Comparison of ENCODE assay signal across 1 cellular context in the genomic region with DNA sequence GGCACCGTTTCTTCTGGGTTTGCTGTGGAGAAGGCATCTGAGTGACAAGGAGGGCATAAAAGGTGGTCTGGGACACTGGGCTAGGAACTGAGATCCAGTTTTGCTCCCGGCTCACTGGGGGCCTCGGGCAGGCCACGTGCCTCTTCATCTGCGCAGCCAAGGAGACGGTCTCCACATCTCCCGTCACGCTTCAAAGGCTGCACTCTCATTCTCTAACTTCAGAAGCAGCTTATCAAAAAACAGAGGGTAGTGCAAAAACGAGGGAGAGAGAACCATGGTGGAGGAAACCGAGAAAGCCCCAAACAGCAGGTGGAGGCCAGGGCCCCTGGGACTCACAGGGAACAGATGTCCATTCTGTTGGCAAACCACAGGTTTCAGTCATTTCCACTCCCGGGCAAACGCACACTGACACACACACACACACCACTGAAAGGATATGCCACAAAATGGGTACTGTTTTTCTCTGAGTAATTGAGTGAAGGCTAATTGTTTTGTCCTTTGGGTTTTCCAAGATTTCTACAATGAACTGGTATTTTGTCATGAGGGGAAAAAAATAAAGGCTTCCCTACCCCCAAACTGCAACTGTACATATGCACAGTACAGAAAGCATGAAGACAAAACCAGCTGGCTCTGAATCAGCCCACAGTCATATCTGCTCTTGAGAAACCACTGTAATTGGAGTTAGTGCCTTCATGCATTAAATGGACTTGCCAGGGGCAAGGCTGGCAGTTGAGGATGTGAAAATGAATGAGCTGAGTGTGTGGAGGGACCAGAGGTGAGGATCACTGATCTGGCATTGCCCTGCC.
TF ChIP-seq lines count a peak whose summit lies in the region.

No MANE protein-coding gene starts in this region.

TF ChIP-seq in GM12878, 131 proteins besides CTCF, POLR2A, EP300 and RAD21 (continued from another document and continues in another):
- TF ChIP-seq, protein P1, sequence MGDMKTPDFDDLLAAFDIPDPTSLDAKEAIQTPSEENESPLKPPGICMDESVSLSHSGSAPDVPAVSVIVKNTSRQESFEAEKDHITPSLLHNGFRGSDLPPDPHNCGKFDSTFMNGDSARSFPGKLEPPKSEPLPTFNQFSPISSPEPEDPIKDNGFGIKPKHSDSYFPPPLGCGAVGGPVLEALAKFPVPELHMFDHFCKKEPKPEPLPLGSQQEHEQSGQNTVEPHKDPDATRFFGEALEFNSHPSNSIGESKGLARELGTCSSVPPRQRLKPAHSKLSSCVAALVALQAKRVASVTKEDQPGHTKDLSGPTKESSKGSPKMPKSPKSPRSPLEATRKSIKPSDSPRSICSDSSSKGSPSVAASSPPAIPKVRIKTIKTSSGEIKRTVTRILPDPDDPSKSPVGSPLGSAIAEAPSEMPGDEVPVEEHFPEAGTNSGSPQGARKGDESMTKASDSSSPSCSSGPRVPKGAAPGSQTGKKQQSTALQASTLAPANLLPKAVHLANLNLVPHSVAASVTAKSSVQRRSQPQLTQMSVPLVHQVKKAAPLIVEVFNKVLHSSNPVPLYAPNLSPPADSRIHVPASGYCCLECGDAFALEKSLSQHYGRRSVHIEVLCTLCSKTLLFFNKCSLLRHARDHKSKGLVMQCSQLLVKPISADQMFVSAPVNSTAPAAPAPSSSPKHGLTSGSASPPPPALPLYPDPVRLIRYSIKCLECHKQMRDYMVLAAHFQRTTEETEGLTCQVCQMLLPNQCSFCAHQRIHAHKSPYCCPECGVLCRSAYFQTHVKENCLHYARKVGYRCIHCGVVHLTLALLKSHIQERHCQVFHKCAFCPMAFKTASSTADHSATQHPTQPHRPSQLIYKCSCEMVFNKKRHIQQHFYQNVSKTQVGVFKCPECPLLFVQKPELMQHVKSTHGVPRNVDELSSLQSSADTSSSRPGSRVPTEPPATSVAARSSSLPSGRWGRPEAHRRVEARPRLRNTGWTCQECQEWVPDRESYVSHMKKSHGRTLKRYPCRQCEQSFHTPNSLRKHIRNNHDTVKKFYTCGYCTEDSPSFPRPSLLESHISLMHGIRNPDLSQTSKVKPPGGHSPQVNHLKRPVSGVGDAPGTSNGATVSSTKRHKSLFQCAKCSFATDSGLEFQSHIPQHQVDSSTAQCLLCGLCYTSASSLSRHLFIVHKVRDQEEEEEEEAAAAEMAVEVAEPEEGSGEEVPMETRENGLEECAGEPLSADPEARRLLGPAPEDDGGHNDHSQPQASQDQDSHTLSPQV (IDR thresholded peaks at IDR 0.05), result peak; percentile 81; the same call in 1 of the 2 replicates
- TF ChIP-seq, protein P2, sequence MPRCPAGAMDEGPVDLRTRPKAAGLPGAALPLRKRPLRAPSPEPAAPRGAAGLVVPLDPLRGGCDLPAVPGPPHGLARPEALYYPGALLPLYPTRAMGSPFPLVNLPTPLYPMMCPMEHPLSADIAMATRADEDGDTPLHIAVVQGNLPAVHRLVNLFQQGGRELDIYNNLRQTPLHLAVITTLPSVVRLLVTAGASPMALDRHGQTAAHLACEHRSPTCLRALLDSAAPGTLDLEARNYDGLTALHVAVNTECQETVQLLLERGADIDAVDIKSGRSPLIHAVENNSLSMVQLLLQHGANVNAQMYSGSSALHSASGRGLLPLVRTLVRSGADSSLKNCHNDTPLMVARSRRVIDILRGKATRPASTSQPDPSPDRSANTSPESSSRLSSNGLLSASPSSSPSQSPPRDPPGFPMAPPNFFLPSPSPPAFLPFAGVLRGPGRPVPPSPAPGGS (IDR thresholded peaks at IDR 0.05; ENCODE audit: borderline replicate concordance, insufficient read depth, low read depth, low read length, poor library complexity, severe bottlenecking), result peak; percentile 73
- TF ChIP-seq JUNB (IDR thresholded peaks at IDR 0.05), result peak; percentile 95
- TF ChIP-seq EZH2 (IDR thresholded peaks at IDR 0.05; ENCODE audit: borderline replicate concordance, control insufficient read depth, low read depth, low read length), result no peak
- no peak for TF ChIP-seq CHD1 (IDR thresholded peaks at IDR 0.05; ENCODE audit: low read depth, low read length)
- TF ChIP-seq YBX1 (IDR thresholded peaks at IDR 0.05), result no peak
- TF ChIP-seq RFX5 (IDR thresholded peaks at IDR 0.05; ENCODE audit: low read depth, low read length), result no peak
- peak; percentile 62; the same call in 1 of the 2 replicates for TF ChIP-seq MXI1 (IDR thresholded peaks at IDR 0.05; ENCODE audit: low read depth, low read length)
- TF ChIP-seq BRCA1 (IDR thresholded peaks at IDR 0.05; ENCODE audit: low read depth, low read length), result no peak
- TF ChIP-seq PML (IDR thresholded peaks at IDR 0.05; ENCODE audit: low read length), result no peak
- TF ChIP-seq BCL11A (IDR thresholded peaks at IDR 0.05; ENCODE audit: low read depth, low read length), result peak; percentile 94
- no peak for TF ChIP-seq HCFC1 (IDR thresholded peaks at IDR 0.05; ENCODE audit: low read length)
- no peak for TF ChIP-seq HDAC2 (IDR thresholded peaks at IDR 0.05)
- no peak for TF ChIP-seq HDAC6 (IDR thresholded peaks at IDR 0.05; ENCODE audit: unreplicated experiment)
- TF ChIP-seq BMI1 (IDR thresholded peaks at IDR 0.05; ENCODE audit: borderline replicate concordance), result peak; percentile 77
- TF ChIP-seq, protein P3, sequence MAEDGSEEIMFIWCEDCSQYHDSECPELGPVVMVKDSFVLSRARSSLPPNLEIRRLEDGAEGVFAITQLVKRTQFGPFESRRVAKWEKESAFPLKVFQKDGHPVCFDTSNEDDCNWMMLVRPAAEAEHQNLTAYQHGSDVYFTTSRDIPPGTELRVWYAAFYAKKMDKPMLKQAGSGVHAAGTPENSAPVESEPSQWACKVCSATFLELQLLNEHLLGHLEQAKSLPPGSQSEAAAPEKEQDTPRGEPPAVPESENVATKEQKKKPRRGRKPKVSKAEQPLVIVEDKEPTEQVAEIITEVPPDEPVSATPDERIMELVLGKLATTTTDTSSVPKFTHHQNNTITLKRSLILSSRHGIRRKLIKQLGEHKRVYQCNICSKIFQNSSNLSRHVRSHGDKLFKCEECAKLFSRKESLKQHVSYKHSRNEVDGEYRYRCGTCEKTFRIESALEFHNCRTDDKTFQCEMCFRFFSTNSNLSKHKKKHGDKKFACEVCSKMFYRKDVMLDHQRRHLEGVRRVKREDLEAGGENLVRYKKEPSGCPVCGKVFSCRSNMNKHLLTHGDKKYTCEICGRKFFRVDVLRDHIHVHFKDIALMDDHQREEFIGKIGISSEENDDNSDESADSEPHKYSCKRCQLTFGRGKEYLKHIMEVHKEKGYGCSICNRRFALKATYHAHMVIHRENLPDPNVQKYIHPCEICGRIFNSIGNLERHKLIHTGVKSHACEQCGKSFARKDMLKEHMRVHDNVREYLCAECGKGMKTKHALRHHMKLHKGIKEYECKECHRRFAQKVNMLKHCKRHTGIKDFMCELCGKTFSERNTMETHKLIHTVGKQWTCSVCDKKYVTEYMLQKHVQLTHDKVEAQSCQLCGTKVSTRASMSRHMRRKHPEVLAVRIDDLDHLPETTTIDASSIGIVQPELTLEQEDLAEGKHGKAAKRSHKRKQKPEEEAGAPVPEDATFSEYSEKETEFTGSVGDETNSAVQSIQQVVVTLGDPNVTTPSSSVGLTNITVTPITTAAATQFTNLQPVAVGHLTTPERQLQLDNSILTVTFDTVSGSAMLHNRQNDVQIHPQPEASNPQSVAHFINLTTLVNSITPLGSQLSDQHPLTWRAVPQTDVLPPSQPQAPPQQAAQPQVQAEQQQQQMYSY (CRISPR knock-in tag; IDR thresholded peaks at IDR 0.05), result no peak
- peak; percentile 10 for TF ChIP-seq RELA (IDR thresholded peaks at IDR 0.05; ENCODE audit: borderline replicate concordance, partially characterized antibody)
- TF ChIP-seq, protein P4, sequence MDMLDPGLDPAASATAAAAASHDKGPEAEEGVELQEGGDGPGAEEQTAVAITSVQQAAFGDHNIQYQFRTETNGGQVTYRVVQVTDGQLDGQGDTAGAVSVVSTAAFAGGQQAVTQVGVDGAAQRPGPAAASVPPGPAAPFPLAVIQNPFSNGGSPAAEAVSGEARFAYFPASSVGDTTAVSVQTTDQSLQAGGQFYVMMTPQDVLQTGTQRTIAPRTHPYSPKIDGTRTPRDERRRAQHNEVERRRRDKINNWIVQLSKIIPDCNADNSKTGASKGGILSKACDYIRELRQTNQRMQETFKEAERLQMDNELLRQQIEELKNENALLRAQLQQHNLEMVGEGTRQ (IDR thresholded peaks at IDR 0.05; ENCODE audit: borderline replicate concordance, low read depth, low read length), result no peak; the same call in 1 of the 2 replicates
- no peak for TF ChIP-seq GABPA (IDR thresholded peaks at IDR 0.05; ENCODE audit: low read depth)
- no peak for TF ChIP-seq ZSCAN29 (IDR thresholded peaks at IDR 0.05)
- TF ChIP-seq CBFB (IDR thresholded peaks at IDR 0.05; ENCODE audit: low read depth), result peak; percentile 83
- no peak for TF ChIP-seq CBX5 (IDR thresholded peaks at IDR 0.05; ENCODE audit: low read depth)
- peak; percentile 73; the same call in 1 of the 2 replicates for TF ChIP-seq RAD51 (IDR thresholded peaks at IDR 0.05)
- TF ChIP-seq, protein P5, sequence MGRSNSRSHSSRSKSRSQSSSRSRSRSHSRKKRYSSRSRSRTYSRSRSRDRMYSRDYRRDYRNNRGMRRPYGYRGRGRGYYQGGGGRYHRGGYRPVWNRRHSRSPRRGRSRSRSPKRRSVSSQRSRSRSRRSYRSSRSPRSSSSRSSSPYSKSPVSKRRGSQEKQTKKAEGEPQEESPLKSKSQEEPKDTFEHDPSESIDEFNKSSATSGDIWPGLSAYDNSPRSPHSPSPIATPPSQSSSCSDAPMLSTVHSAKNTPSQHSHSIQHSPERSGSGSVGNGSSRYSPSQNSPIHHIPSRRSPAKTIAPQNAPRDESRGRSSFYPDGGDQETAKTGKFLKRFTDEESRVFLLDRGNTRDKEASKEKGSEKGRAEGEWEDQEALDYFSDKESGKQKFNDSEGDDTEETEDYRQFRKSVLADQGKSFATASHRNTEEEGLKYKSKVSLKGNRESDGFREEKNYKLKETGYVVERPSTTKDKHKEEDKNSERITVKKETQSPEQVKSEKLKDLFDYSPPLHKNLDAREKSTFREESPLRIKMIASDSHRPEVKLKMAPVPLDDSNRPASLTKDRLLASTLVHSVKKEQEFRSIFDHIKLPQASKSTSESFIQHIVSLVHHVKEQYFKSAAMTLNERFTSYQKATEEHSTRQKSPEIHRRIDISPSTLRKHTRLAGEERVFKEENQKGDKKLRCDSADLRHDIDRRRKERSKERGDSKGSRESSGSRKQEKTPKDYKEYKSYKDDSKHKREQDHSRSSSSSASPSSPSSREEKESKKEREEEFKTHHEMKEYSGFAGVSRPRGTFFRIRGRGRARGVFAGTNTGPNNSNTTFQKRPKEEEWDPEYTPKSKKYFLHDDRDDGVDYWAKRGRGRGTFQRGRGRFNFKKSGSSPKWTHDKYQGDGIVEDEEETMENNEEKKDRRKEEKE (IDR thresholded peaks at IDR 0.05), result no peak
- peak; percentile 93 for TF ChIP-seq DPF2 (IDR thresholded peaks at IDR 0.05)
- peak; percentile 80; the same call in 1 of the 2 replicates for TF ChIP-seq ZBED1 (IDR thresholded peaks at IDR 0.05; ENCODE audit: borderline replicate concordance)
- no peak for TF ChIP-seq RB1 (IDR thresholded peaks at IDR 0.05; ENCODE audit: borderline replicate concordance)
- TF ChIP-seq RUNX3 (IDR thresholded peaks at IDR 0.05; ENCODE audit: low read length), result no peak
- TF ChIP-seq SMAD5 (IDR thresholded peaks at IDR 0.05; ENCODE audit: low read depth), result no peak
- TF ChIP-seq POU2F2 (IDR thresholded peaks at IDR 0.05; ENCODE audit: borderline replicate concordance, low read depth, low read length), result peak; percentile 5; the same call in 1 of the 3 replicates
- peak; percentile 89 for TF ChIP-seq MEF2B (IDR thresholded peaks at IDR 0.05; ENCODE audit: partially characterized antibody, poor library complexity, severe bottlenecking)
- peak; percentile 98 for TF ChIP-seq IKZF1 (conservative IDR thresholded peaks at IDR 0.05)
- TF ChIP-seq ZNF24 (IDR thresholded peaks at IDR 0.05), result no peak
- TF ChIP-seq, protein P6, sequence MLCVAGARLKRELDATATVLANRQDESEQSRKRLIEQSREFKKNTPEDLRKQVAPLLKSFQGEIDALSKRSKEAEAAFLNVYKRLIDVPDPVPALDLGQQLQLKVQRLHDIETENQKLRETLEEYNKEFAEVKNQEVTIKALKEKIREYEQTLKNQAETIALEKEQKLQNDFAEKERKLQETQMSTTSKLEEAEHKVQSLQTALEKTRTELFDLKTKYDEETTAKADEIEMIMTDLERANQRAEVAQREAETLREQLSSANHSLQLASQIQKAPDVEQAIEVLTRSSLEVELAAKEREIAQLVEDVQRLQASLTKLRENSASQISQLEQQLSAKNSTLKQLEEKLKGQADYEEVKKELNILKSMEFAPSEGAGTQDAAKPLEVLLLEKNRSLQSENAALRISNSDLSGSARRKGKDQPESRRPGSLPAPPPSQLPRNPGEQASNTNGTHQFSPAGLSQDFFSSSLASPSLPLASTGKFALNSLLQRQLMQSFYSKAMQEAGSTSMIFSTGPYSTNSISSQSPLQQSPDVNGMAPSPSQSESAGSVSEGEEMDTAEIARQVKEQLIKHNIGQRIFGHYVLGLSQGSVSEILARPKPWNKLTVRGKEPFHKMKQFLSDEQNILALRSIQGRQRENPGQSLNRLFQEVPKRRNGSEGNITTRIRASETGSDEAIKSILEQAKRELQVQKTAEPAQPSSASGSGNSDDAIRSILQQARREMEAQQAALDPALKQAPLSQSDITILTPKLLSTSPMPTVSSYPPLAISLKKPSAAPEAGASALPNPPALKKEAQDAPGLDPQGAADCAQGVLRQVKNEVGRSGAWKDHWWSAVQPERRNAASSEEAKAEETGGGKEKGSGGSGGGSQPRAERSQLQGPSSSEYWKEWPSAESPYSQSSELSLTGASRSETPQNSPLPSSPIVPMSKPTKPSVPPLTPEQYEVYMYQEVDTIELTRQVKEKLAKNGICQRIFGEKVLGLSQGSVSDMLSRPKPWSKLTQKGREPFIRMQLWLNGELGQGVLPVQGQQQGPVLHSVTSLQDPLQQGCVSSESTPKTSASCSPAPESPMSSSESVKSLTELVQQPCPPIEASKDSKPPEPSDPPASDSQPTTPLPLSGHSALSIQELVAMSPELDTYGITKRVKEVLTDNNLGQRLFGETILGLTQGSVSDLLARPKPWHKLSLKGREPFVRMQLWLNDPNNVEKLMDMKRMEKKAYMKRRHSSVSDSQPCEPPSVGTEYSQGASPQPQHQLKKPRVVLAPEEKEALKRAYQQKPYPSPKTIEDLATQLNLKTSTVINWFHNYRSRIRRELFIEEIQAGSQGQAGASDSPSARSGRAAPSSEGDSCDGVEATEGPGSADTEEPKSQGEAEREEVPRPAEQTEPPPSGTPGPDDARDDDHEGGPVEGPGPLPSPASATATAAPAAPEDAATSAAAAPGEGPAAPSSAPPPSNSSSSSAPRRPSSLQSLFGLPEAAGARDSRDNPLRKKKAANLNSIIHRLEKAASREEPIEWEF (IDR thresholded peaks at IDR 0.05; ENCODE audit: insufficient replicate concordance, low read depth, low read length), result peak; percentile 9
- TF ChIP-seq LARP7 (IDR thresholded peaks at IDR 0.05), result no peak
- peak; percentile 63 for TF ChIP-seq TBL1XR1 (IDR thresholded peaks at IDR 0.05; ENCODE audit: low read depth, low read length)
- no peak for TF ChIP-seq NR2C2 (IDR thresholded peaks at IDR 0.05; ENCODE audit: borderline replicate concordance, control insufficient read depth, insufficient read length, low read depth)
- TF ChIP-seq ZNF207 (IDR thresholded peaks at IDR 0.05; ENCODE audit: borderline replicate concordance), result no peak
- TF ChIP-seq NRF1 (conservative IDR thresholded peaks at IDR 0.05; ENCODE audit: low read depth, low read length), result no peak
- peak; percentile 53; the same call in 1 of the 2 replicates for TF ChIP-seq RCOR1 (conservative IDR thresholded peaks at IDR 0.05; ENCODE audit: low read depth, low read length)
- TF ChIP-seq CBX3 (IDR thresholded peaks at IDR 0.05; ENCODE audit: borderline replicate concordance, low read depth), result no peak
- no peak for TF ChIP-seq ZZZ3 (IDR thresholded peaks at IDR 0.05; ENCODE audit: control insufficient read depth, insufficient read length, low read depth)
